Comparison of ENCODE assay signal across 8 cellular contexts in genomic region chr15:73240864-73241499, GRCh38.
A peak's percentile ranks its signal among the peaks of the same experiment; 100 is the strongest.
DNase-seq lines count a peak whose midpoint lies in the region; ATAC-seq and TF ChIP-seq lines count a peak whose summit lies in the region.

No MANE protein-coding gene starts in this region.

- peaks cover 6% of the 10 kb centered on the region for H3K27me3 ChIP-seq in CD4-positive, CD25-positive, alpha-beta regulatory T cell (ENCODE audit: control insufficient read depth, insufficient read depth, low read length)

- H3K36me3 Mint-ChIP-seq in CD4-positive, CD25-positive, alpha-beta regulatory T cell, result no peaks in the 10 kb centered on the region
- H3K36me3 Mint-ChIP-seq in natural killer cell, result no peaks in the 10 kb centered on the region

- intact Hi-C loops in natural killer cell (cut with micrococcal nuclease), result loop anchor here (1.0 to 2.0 kb wide), 3 partner anchors 24 to 459 kb away; no protein-coding TSS in a partner anchor

- H3K4me1 Mint-ChIP-seq in CD4-positive, CD25-positive, alpha-beta regulatory T cell, result peaks cover 0 to 4% (median 0%) of the 10 kb centered on the region in 4 donors
- H3K4me1 Mint-ChIP-seq in natural killer cell, result no peaks in the 10 kb centered on the region

- TF ChIP-seq CTCF in natural killer cell (IDR thresholded peaks at IDR 0.05), result peak; percentile 98

- peaks cover 0 to 1% (median 0%) of the 10 kb centered on the region in 7 donors for H3K9me3 Mint-ChIP-seq in CD4-positive, CD25-positive, alpha-beta regulatory T cell
- H3K9me3 Mint-ChIP-seq in natural killer cell, result no peaks in the 10 kb centered on the region

- no peaks in the 10 kb centered on the region for H3K4me1 ChIP-seq in CD4-positive, CD25-positive, alpha-beta regulatory T cell (ENCODE audit: control insufficient read depth, insufficient read depth, low read length, poor library complexity, severe bottlenecking)

- POLR2A ChIA-PET in HEK293T (lab: Yijun Ruan, JAX), result no interaction called here

- no peak overlapping the region for H3K4me3 ChIP-seq in CD4-positive, CD25-positive, alpha-beta regulatory T cell (ENCODE audit: low read depth, low read length)

- CTCF ChIA-PET in HEK293T (lab: Yijun Ruan, JAX), result interaction anchor here (0.5 to 3.9 kb wide), 10 partner anchors 9 to 395 kb away, joined by 3 to 21 read pairs (median 4); no protein-coding TSS in a partner anchor

- no peak overlapping the region for H3K27ac ChIP-seq in CD4-positive, CD25-positive, alpha-beta regulatory T cell (ENCODE audit: insufficient read depth, low read length, poor library complexity, severe bottlenecking)

- no peaks in the 10 kb centered on the region for H3K36me3 ChIP-seq in CD4-positive, CD25-positive, alpha-beta regulatory T cell (ENCODE audit: control insufficient read depth, insufficient read depth, low read length)

- H3K4me3 Mint-ChIP-seq in CD4-positive, CD25-positive, alpha-beta regulatory T cell, result no peak overlapping the region
- H3K4me3 Mint-ChIP-seq in natural killer cell, result no peak overlapping the region

- peak; percentile 50 to 81 (median 63) for DNase-seq in CD4-positive, CD25-positive, alpha-beta regulatory T cell
- DNase-seq in HEK293T (ENCODE audit: extremely low spot score) (peak; percentile 70), OCI-M1 (lab: John Stamatoyannopoulos, UW) (peak; percentile 83), activated T-cell treated with anti-CD3 and anti-CD28 coated beads for 4 hours (peak; percentile 74), natural killer cell (peak; percentile 57)
- DNase-seq in stimulated activated naive CD4-positive, alpha-beta T cell treated with Interleukin-2 at 50 U/mL for 16 hours (lab: John Stamatoyannopoulos, UW), result peak; percentile 68

- H3K9me3 ChIP-seq in CD4-positive, CD25-positive, alpha-beta regulatory T cell (ENCODE audit: control insufficient read depth in 2 of 2, low read length in 2 of 2), result no peaks in the 10 kb centered on the region

- peak in 1 of 2 donors; percentile 50 for ATAC-seq in CD4-positive, CD25-positive, alpha-beta regulatory T cell (ENCODE audit: low read depth in 2 of 2)
- ATAC-seq in esophagus mucosa (peak; percentile 52), natural killer cell (peak in 2 of 3 donors; percentile 40 to 66), HG02885 (IDR thresholded peaks at IDR 0.05; ENCODE audit: poor library complexity, unreplicated experiment) (no peak)

- no peak overlapping the region for H3K27ac Mint-ChIP-seq in CD4-positive, CD25-positive, alpha-beta regulatory T cell
- no peak overlapping the region for H3K27ac Mint-ChIP-seq in natural killer cell

- peaks cover 13% of the 10 kb centered on the region for H3K27me3 Mint-ChIP-seq in CD4-positive, CD25-positive, alpha-beta regulatory T cell
- H3K27me3 Mint-ChIP-seq in natural killer cell (ENCODE audit: low read depth in 2 of 2), result peaks cover 0 to 3% of the 10 kb centered on the region in 2 donors

TF ChIP-seq in HEK293T, 16 proteins besides CTCF, POLR2A, EP300 and RAD21:
- TF ChIP-seq HDGF (IDR thresholded peaks at IDR 0.05; ENCODE audit: borderline replicate concordance), result no peak
- TF ChIP-seq ARNT (IDR thresholded peaks at IDR 0.05), result no peak
- no peak for TF ChIP-seq ZNF384 (IDR thresholded peaks at IDR 0.05)
- no peak for TF ChIP-seq TARDBP (IDR thresholded peaks at IDR 0.05)
- no peak for TF ChIP-seq FOXK2 (IDR thresholded peaks at IDR 0.05)
- TF ChIP-seq SUZ12 (IDR thresholded peaks at IDR 0.05), result no peak
